In the genomic region with DNA sequence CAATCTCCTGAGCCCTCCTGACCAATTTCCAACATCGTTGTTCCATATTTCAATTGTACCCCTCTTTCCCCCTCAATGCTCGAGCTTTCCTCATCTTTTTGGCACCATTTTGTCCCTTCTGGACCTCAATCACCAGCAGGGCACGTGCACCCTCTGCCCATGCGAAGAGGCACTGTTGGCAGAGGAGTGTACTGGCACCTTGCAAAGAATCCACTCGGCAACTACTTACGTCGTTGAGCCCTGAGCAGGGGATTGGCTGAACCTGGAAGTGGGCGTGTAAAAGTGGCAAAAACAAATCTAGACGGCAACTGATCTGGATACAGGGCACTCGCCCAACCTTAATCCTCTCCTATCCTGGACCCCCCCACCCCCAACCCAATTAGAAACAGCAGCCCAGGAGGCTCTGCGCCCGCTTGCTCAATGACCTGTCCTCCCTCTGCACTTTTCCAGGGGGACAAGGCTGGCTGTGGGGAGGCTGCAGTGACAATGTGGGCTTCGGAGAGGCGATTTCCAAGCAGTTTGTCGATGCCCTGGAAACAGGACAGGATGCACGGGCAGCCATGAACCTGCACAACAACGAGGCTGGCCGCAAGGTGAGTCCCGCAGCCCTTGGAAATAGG, we compare ENCODE assay signal across 8 cellular contexts. TPM values are rescaled to one million over a fixed set of nuclear protein-coding genes. Genes with fewer than 3 reads are reported as not detected.
DNase-seq lines count a peak whose midpoint lies in the region; ATAC-seq and TF ChIP-seq lines count a peak whose summit lies in the region.

No MANE protein-coding gene starts in this region.

- H3K4me3 ChIP-seq in IMR-90 (ENCODE audit: insufficient read depth, low read depth, low read length) = peak overlapping the region; percentile 38
- peak overlapping the region; percentile 59 for H3K4me3 ChIP-seq in OCI-LY7 (ENCODE audit: low read depth, low read length, poor library complexity, severe bottlenecking)
- peak overlapping the region; percentile 35 to 72 (median 46) for H3K4me3 ChIP-seq in esophagus squamous epithelium
- H3K4me3 ChIP-seq in muscle layer of duodenum (ENCODE audit: low read depth in 1 of 2, low read length in 2 of 2) = peak overlapping the region; percentile 59 to 71

- CTCF ChIA-PET in IMR-90 (lab: Yijun Ruan, JAX) (interaction anchor here (1.1 to 2.1 kb wide), 4 partner anchors 11 to 37 kb away, joined by 5 to 22 read pairs (median 14); no protein-coding TSS in a partner anchor), OCI-LY7 (lab: Charles Lee; ENCODE audit: unreplicated experiment) (no interaction called here)

- peak; percentile 90 for DNase-seq in DMS 273 (lab: John Stamatoyannopoulos, UW; ENCODE audit: unreplicated experiment)
- DNase-seq in IMR-90 = peak; percentile 81
- peak; percentile 83 for DNase-seq in OCI-LY7 (ENCODE audit: low spot score)
- DNase-seq in activated T-cell treated with anti-CD3 and anti-CD28 coated beads, Interleukin-2, amount 50 U/mL, for 1 hour = peak; percentile 99
- DNase-seq in esophagus squamous epithelium (lab: John Stamatoyannopoulos, UW) = peak; percentile 12
- DNase-seq in stimulated activated CD8-positive, alpha-beta memory T cell treated with anti-CD3 and anti-CD28 coated beads, Interleukin-4, amount 100 ng/mL, for 48 hours = peak; percentile 95

- H3K23ac ChIP-seq in IMR-90 (ENCODE audit: low read depth, low read length) = no peak overlapping the region

- no peak overlapping the region for H2BK15ac ChIP-seq in IMR-90 (ENCODE audit: low read depth, low read length)

- H3K9ac ChIP-seq in IMR-90 (ENCODE audit: low read depth, low read length) = no peak overlapping the region

- no peak overlapping the region for H2BK5ac ChIP-seq in IMR-90 (ENCODE audit: low read depth, low read length, poor library complexity, severe bottlenecking)

- dilution Hi-C loops in IMR-90 (cut with HindIII; ENCODE audit: low sequenced_read_pairs, unreplicated experiment) = no loop called here

- POLR2A ChIA-PET in IMR-90 (lab: Charles Lee; ENCODE audit: unreplicated experiment) (no interaction called here), OCI-LY7 (lab: Charles Lee) (interaction anchor here (1.8 kb wide), 1 partner anchor 13 kb away, joined by 4 read pairs; no protein-coding TSS in a partner anchor)

- H2AK9ac ChIP-seq in IMR-90 (replicated peaks; ENCODE audit: low read depth, low read length, poor library complexity) = no peak overlapping the region

- no peak overlapping the region for H2BK20ac ChIP-seq in IMR-90 (ENCODE audit: low read depth, low read length)

- no peaks in the 10 kb centered on the region for H3K79me1 ChIP-seq in IMR-90 (ENCODE audit: low read depth in 1 of 2, low read length in 2 of 2)

- no peak overlapping the region for H3K14ac ChIP-seq in IMR-90 (replicated peaks; ENCODE audit: low read depth, low read length)

- H4K5ac ChIP-seq in IMR-90 (ENCODE audit: low read depth, low read length) = no peak overlapping the region

- no peak for TF ChIP-seq RAD21 in IMR-90 (IDR thresholded peaks at IDR 0.05; ENCODE audit: low read length)

- ATAC-seq in GM21528 (IDR thresholded peaks at IDR 0.05; ENCODE audit: low FRiP score, unreplicated experiment) (peak; percentile 97), IMR-90 (ENCODE audit: low read depth) (peak; percentile 95)

- peak overlapping the region; percentile 89 for H3K4me2 ChIP-seq in IMR-90 (ENCODE audit: low read depth, low read length)
- H3K4me2 ChIP-seq in OCI-LY7 (ENCODE audit: low read length) = peak overlapping the region; percentile 82

- no peaks in the 10 kb centered on the region; the same call in 1 of the 2 replicates for H4K20me1 ChIP-seq in IMR-90 (ENCODE audit: insufficient read depth, low read length)
- H4K20me1 ChIP-seq in OCI-LY7 (ENCODE audit: insufficient read depth, low read length) = no peaks in the 10 kb centered on the region

- BruUV-seq in IMR-90 (replicated peaks; lab: Mats Ljungman, UMichigan) (no TSS peak), OCI-LY7 (replicated peaks; lab: Mats Ljungman, UMichigan) (no TSS peak)

- H3K18ac ChIP-seq in IMR-90 (ENCODE audit: low read depth, low read length) = no peak overlapping the region

- TF ChIP-seq POLR2A in IMR-90 (IDR thresholded peaks at IDR 0.05; ENCODE audit: low read depth, low read length) = no peak
- TF ChIP-seq POLR2A in esophagus squamous epithelium (IDR thresholded peaks at IDR 0.05) = no peak

- in situ Hi-C loops in IMR-90 (cut with MboI; ENCODE audit: low sequenced_read_pairs) = no loop called here

- H4K8ac ChIP-seq in IMR-90 (ENCODE audit: low read depth in 2 of 2, low read length in 2 of 2) = no peak overlapping the region

- no peak overlapping the region for H3K56ac ChIP-seq in IMR-90 (ENCODE audit: extremely low read depth, insufficient read depth, low read length)

- H2BK120ac ChIP-seq in IMR-90 (ENCODE audit: low read depth, low read length) = no peak overlapping the region

- TF ChIP-seq CTCF in IMR-90 (conservative IDR thresholded peaks at IDR 0.05; ENCODE audit: low read depth, low read length) (no peak), OCI-LY7 (conservative IDR thresholded peaks at IDR 0.05; ENCODE audit: low read length) (no peak), esophagus squamous epithelium (IDR thresholded peaks at IDR 0.05) (no peak)

- no peaks in the 10 kb centered on the region for H3K79me2 ChIP-seq in OCI-LY7 (ENCODE audit: insufficient read depth, low read depth, low read length)

- H3K4me1 ChIP-seq in IMR-90 (ENCODE audit: control insufficient read depth, insufficient read depth, low read length) = peaks cover 4% of the 10 kb centered on the region; the same call in 1 of the 2 replicates
- peaks cover 13% of the 10 kb centered on the region for H3K4me1 ChIP-seq in OCI-LY7 (ENCODE audit: insufficient read depth, low read length, poor library complexity, severe bottlenecking)
- H3K4me1 ChIP-seq in esophagus squamous epithelium = peaks cover 13 to 20% (median 14%) of the 10 kb centered on the region in 3 donors
- peaks cover 0 to 16% of the 10 kb centered on the region in 2 donors for H3K4me1 ChIP-seq in muscle layer of duodenum (ENCODE audit: control insufficient read depth in 1 of 2, insufficient read depth in 2 of 2, low read length in 2 of 2)

- no peak overlapping the region for H4K91ac ChIP-seq in IMR-90 (ENCODE audit: insufficient read depth, low read depth, low read length)

- no peaks in the 10 kb centered on the region for H3K9me1 ChIP-seq in IMR-90 (ENCODE audit: insufficient read depth, low read length)

- no peaks in the 10 kb centered on the region for H3K9me2 ChIP-seq in OCI-LY7 (ENCODE audit: insufficient read depth, low read length)

- H3K27me3 ChIP-seq in IMR-90 (ENCODE audit: control insufficient read depth, insufficient read depth, low read length) (peaks cover 36% of the 10 kb centered on the region), esophagus squamous epithelium (peaks cover 0 to 65% (median 3%) of the 10 kb centered on the region in 4 donors), muscle layer of duodenum (ENCODE audit: low read depth, low read length) (peaks cover 23% of the 10 kb centered on the region)

- no peak overlapping the region for H2AK5ac ChIP-seq in IMR-90 (ENCODE audit: low read depth, low read length)

- no peak overlapping the region for H3K4ac ChIP-seq in IMR-90 (ENCODE audit: low read depth, low read length)

- intact Hi-C loops in IMR-90 (cut with micrococcal nuclease) = loop anchor here (1.0 kb wide), 2 partner anchors 27 to 397 kb away; no protein-coding TSS in a partner anchor
- intact Hi-C loops in OCI-LY7 (cut with micrococcal nuclease; ENCODE audit: unreplicated experiment) = no loop called here
- intact Hi-C loops in esophagus squamous epithelium (cut with DNase I) = no loop called here

- WGBS in IMR-90 (ENCODE audit: extremely low coverage in 2 of 2, insufficient read length in 1 of 2), 2 experiments = 3% methylated on average over 6 of the region's 19 CpGs; no CpG with 5 or more reads in 1 of the 2 experiments
- WGBS in esophagus squamous epithelium, 2 donors = 4 to 7% methylated on average over 4 to 13 of the region's 19 CpGs

- H3K9me3 ChIP-seq in IMR-90 (ENCODE audit: control insufficient read depth, insufficient read depth, low read length) (no peaks in the 10 kb centered on the region), OCI-LY7 (ENCODE audit: low read length) (no peaks in the 10 kb centered on the region), esophagus squamous epithelium (no peaks in the 10 kb centered on the region), muscle layer of duodenum (ENCODE audit: control insufficient read depth in 1 of 2, low read length in 2 of 2) (no peaks in the 10 kb centered on the region)

- H3K36me3 ChIP-seq in IMR-90 (ENCODE audit: control insufficient read depth, insufficient read depth, low read length) (no peaks in the 10 kb centered on the region), OCI-LY7 (ENCODE audit: insufficient read depth, low read length) (no peaks in the 10 kb centered on the region), esophagus squamous epithelium (peaks cover 0 to 22% (median 0%) of the 10 kb centered on the region in 3 donors), muscle layer of duodenum (ENCODE audit: control insufficient read depth in 1 of 2, insufficient read depth in 2 of 2, low read length in 2 of 2) (peaks cover 6 to 9% of the 10 kb centered on the region in 2 donors)

- H3K27ac ChIP-seq in IMR-90 (ENCODE audit: insufficient read depth, low read length) (no peak overlapping the region), OCI-LY7 (ENCODE audit: low read depth, low read length, poor library complexity, severe bottlenecking) (no peak overlapping the region), esophagus squamous epithelium (no peak overlapping the region), muscle layer of duodenum (ENCODE audit: low read length) (no peak overlapping the region)

- H2AFZ ChIP-seq in IMR-90 (replicated peaks; ENCODE audit: low read length, poor library complexity) (peak overlapping the region; percentile 91), OCI-LY7 (ENCODE audit: low read length) (peak overlapping the region; percentile 63; the same call in 1 of the 2 replicates)

RNA-seq across cellular contexts. Expression of gene WNT8B, which starts 18.8 kb away (rescaled TPM):
- total RNA-seq in IMR-90 (2012; rRNA removed) = not detected in 2 replicates
- 0.03 TPM in 1 of 2 replicates, not detected in the other for polyA plus RNA-seq in IMR-90 (2012; rRNA removed)
- not detected in 2 replicates for polyA plus RNA-seq in IMR-90 (2012; cell fraction: cytosol; rRNA removed)
- not detected in 2 replicates for polyA plus RNA-seq in IMR-90 (2012; cell fraction: nucleus; rRNA removed; ENCODE audit: low replicate concordance)
- not detected in 2 replicates for total RNA-seq in OCI-LY7 (2014; rRNA removed; shearing (Covaris generic))
- total RNA-seq in OCI-LY7 (2022) = not detected in 2 replicates
- total RNA-seq in esophagus squamous epithelium = not detected

RNA-seq across cellular contexts. Expression of gene SEC31B, which starts 38.1 kb away (rescaled TPM):
- total RNA-seq in IMR-90 (2012; rRNA removed) = 1.1 and 1.3 TPM in 2 replicates
- polyA plus RNA-seq in IMR-90 (2012; rRNA removed) = 6.1 and 8.1 TPM in 2 replicates
- polyA plus RNA-seq in IMR-90 (2012; cell fraction: cytosol; rRNA removed) = 0.56 and 1.5 TPM in 2 replicates
- polyA plus RNA-seq in IMR-90 (2012; cell fraction: nucleus; rRNA removed; ENCODE audit: low replicate concordance) = 84.2 and 148 TPM in 2 replicates
- 12.5 and 16.4 TPM in 2 replicates for total RNA-seq in OCI-LY7 (2014; rRNA removed; shearing (Covaris generic))
- 21.3 and 26.0 TPM in 2 replicates for total RNA-seq in OCI-LY7 (2022)
- 1 to 10 TPM in 3 of 4 donors, under 1 TPM in 1; 0.85 to 7.1 (median 2.5) TPM for total RNA-seq in esophagus squamous epithelium

RNA-seq across cellular contexts. Expression of gene NDUFB8, which starts 48.1 kb away (rescaled TPM):
- total RNA-seq in IMR-90 (2012; rRNA removed) (98.3 and 99.1 TPM in 2 replicates), OCI-LY7 (2022) (209 TPM in 2 replicates), esophagus squamous epithelium (100 to 1,000 TPM; 160 to 215 (median 187) TPM)
- polyA plus RNA-seq in IMR-90 (2012; rRNA removed) = 265 and 333 TPM in 2 replicates
- 604 and 664 TPM in 2 replicates for polyA plus RNA-seq in IMR-90 (2012; cell fraction: cytosol; rRNA removed)
- polyA plus RNA-seq in IMR-90 (2012; cell fraction: nucleus; rRNA removed; ENCODE audit: low replicate concordance) = 167 and 179 TPM in 2 replicates
- 288 and 374 TPM in 2 replicates for total RNA-seq in OCI-LY7 (2014; rRNA removed; shearing (Covaris generic))

RNA-seq across cellular contexts. Expression of gene HIF1AN, which starts 54.2 kb away (rescaled TPM):
- total RNA-seq in IMR-90 (2012; rRNA removed) = 10.2 and 10.3 TPM in 2 replicates
- 6.1 and 10.3 TPM in 2 replicates for polyA plus RNA-seq in IMR-90 (2012; rRNA removed)
- polyA plus RNA-seq in IMR-90 (2012; cell fraction: cytosol; rRNA removed) = 3.8 and 6.9 TPM in 2 replicates
- 5.0 and 17.2 TPM in 2 replicates for polyA plus RNA-seq in IMR-90 (2012; cell fraction: nucleus; rRNA removed; ENCODE audit: low replicate concordance)
- 9.1 and 10.6 TPM in 2 replicates for total RNA-seq in OCI-LY7 (2014; rRNA removed; shearing (Covaris generic))
- total RNA-seq in OCI-LY7 (2022) = 44.6 and 46.2 TPM in 2 replicates
- total RNA-seq in esophagus squamous epithelium = 10 to 100 TPM in 3 of 4 donors, 1 to 10 TPM in 1; 8.6 to 13.2 (median 11.6) TPM

Comparison
In these comparisons a context has a peak if more than half of its experiments do, and no peak if none do; other contexts are left out.
1. DNase-seq: peak in every context shown above with its lines; median percentile 99 in activated T-cell treated with anti-CD3 and anti-CD28 coated beads, Interleukin-2, amount 50 U/mL, for 1 hour; 95 in stimulated activated CD8-positive, alpha-beta memory T cell treated with anti-CD3 and anti-CD28 coated beads, Interleukin-4, amount 100 ng/mL, for 48 hours; 90 in DMS 273; 83 in OCI-LY7; 81 in IMR-90; 12 in esophagus squamous epithelium.